Comparison of ENCODE assay signal across 13 cellular contexts in the genomic region with DNA sequence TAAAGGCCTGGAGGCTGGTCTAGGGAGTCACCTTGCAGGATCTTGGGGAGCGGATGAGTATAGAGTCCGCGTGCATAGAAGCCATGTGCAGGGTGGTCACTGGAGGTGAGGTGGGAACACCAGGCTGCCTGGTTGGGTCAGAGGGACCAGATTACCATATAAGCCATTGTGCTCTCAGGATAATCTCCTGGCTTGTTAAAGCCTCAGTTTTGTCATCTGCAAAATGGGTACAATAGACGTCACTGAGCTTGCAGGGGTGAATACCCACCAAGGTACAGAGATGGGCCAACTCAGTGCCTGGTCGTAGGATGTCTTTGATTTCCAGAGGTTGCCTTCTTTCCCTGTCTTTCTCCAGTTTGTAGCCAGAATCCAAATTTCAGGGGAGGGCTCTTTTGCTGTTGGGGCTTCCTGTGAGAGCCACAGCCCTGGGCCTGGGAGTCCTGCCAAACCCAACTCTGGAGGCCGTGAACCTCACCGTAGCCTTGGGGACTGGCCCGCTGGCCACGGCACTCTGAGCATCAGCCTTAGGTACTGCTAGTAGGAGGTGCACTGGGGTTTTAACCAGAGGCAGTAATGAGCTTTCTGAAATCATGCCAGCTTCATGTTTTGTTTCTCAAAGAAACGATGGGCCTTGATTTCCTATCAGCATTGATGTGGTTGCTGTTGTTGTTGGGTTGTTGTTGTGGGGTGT. TPM values are rescaled to one million over a fixed set of nuclear protein-coding genes. Genes with fewer than 3 reads are reported as not detected.
DNase-seq lines count a peak whose midpoint lies in the region; ATAC-seq, FAIRE-seq and TF ChIP-seq lines count a peak whose summit lies in the region.
"Had no signal": no experiment of that assay in that cellular context is flagged by ENCODE, and none has a peak within 500 bp of the region (broad histone marks: within the 10 kb centered on the region; RNA-seq: fewer than 3 reads in every experiment).

No MANE protein-coding gene starts in this region.

- TF ChIP-seq EP300 in GM12878 (IDR thresholded peaks at IDR 0.05; ENCODE audit: borderline replicate concordance in 1 of 2, control insufficient read depth in 1 of 2, low read depth in 2 of 2, low read length in 2 of 2): no peak

- no peak overlapping the region for H3K4me3 Mint-ChIP-seq in activated T-cell treated with anti-CD3 and anti-CD28 coated beads, Interleukin-2, amount 50 U/mL, for 24 hours
- H3K4me3 Mint-ChIP-seq: dendritic cell treated with granulocyte-macrophage colony-stimulating factor and Interleukin-4, amounts not matched to agents 40 ng/mL and 50 ng/mL, for 4 days had no signal

- no peaks in the 10 kb centered on the region for H3K36me3 Mint-ChIP-seq in activated T-cell treated with anti-CD3 and anti-CD28 coated beads, Interleukin-2, amount 50 U/mL, for 24 hours (ENCODE audit: low read depth)

- DNase-seq in NCI-H1694 treated with DMSO at 0.1 percent for 48 hours (lab: John Stamatoyannopoulos, UW) (peak; percentile 11), NCI-H1694 (lab: John Stamatoyannopoulos, UW) (no peak), GM12878 (ENCODE audit: low read depth, low spot score) (no peak), left lobe of liver (ENCODE audit: low spot score) (peak; percentile 84), testis (peak; percentile 82), NCI-H1436 treated with DMSO at 0.1 percent for 48 hours (lab: John Stamatoyannopoulos, UW) (no peak), SIG-M5 (lab: John Stamatoyannopoulos, UW) (no peak)
- no peak for DNase-seq in activated T-cell treated with anti-CD3 and anti-CD28 coated beads, Interleukin-2, amount 50 U/mL, for 24 hours
- DNase-seq: islet precursor cell, NCI-H187 treated with DMSO at 0.1 percent for 48 hours, upper lobe of left lung had no signal

- no peaks in the 10 kb centered on the region for H3K9me3 ChIP-seq in GM12878 (replicated peaks; ENCODE audit: control insufficient read depth, insufficient read depth, low read length)
- no peaks in the 10 kb centered on the region for H3K9me3 ChIP-seq in testis
- H3K9me3 ChIP-seq: upper lobe of left lung had no signal

- in situ Hi-C loops in GM12878 (cut with MboI): no loop called here

- intact Hi-C loops in GM12878 (cut with micrococcal nuclease; ENCODE audit: unreplicated experiment) (no loop called here), testis (cut with DNase I; ENCODE audit: low total_unique reads) (no loop called here)

- H3K9ac ChIP-seq in GM12878 (ENCODE audit: control insufficient read depth, insufficient read depth, low read length): no peak overlapping the region

- BruUV-seq in GM12878 (replicated peaks; lab: Mats Ljungman, UMichigan): no TSS peak

- no peak overlapping the region for H3K4me2 ChIP-seq in GM12878 (ENCODE audit: control insufficient read depth, insufficient read depth)

- peaks cover 43% of the 10 kb centered on the region for H3K4me1 Mint-ChIP-seq in activated T-cell treated with anti-CD3 and anti-CD28 coated beads, Interleukin-2, amount 50 U/mL, for 24 hours (ENCODE audit: low read depth)

- no peaks in the 10 kb centered on the region; a peak in 1 of 4 replicates for H3K27me3 ChIP-seq in GM12878 (replicated peaks in 1 of 2; ENCODE audit: control insufficient read depth in 2 of 2, insufficient read depth in 2 of 2, low read length in 1 of 2)
- H3K27me3 ChIP-seq in testis: no peaks in the 10 kb centered on the region
- H3K27me3 ChIP-seq: upper lobe of left lung had no signal

- SMC1A ChIA-PET in GM12878 (lab: Charles Lee; ENCODE audit: uncharacterized antibody, unreplicated experiment): interaction anchor here (0.6 to 1.0 kb wide), 2 partner anchors 10 to 234 kb away, joined by 3 read pairs; no protein-coding TSS in a partner anchor

- POLR2A ChIA-PET in GM12878 (lab: Charles Lee): interaction anchor here (0.7 kb wide), 1 partner anchor 30 kb away, joined by 4 read pairs; no protein-coding TSS in a partner anchor

- CTCF ChIA-PET in GM12878 (lab: Yijun Ruan, JAX): no interaction called here

- no peaks in the 10 kb centered on the region for H3K9me3 Mint-ChIP-seq in activated T-cell treated with anti-CD3 and anti-CD28 coated beads, Interleukin-2, amount 50 U/mL, for 24 hours
- H3K9me3 Mint-ChIP-seq: dendritic cell treated with granulocyte-macrophage colony-stimulating factor and Interleukin-4, amounts not matched to agents 40 ng/mL and 50 ng/mL, for 4 days had no signal

- no peak overlapping the region for H3K27ac Mint-ChIP-seq in activated T-cell treated with anti-CD3 and anti-CD28 coated beads, Interleukin-2, amount 50 U/mL, for 24 hours
- H3K27ac Mint-ChIP-seq: dendritic cell treated with granulocyte-macrophage colony-stimulating factor and Interleukin-4, amounts not matched to agents 40 ng/mL and 50 ng/mL, for 4 days had no signal

- 45% methylated on average over 10 of the region's 10 CpGs for WGBS in GM12878 (ENCODE audit: insufficient coverage, insufficient replicate concordance, low lambda C conversion rate, missing lambda C conversion rate)
- WGBS in testis, 2 donors: 50 to 59% methylated on average over 10 of the region's 10 CpGs

- TF ChIP-seq POLR2A in GM12878 (IDR thresholded peaks at IDR 0.05; ENCODE audit: low read depth, low read length) (no peak), testis (IDR thresholded peaks at IDR 0.05) (no peak)

- peaks cover 25% of the 10 kb centered on the region for H3K4me1 ChIP-seq in GM12878 (ENCODE audit: control insufficient read depth, insufficient read depth, low read length)
- peaks cover 42% of the 10 kb centered on the region for H3K4me1 ChIP-seq in testis

- H3K4me3 ChIP-seq in GM12878: no peak overlapping the region
- H3K4me3 ChIP-seq in testis: no peak overlapping the region
- H3K4me3 ChIP-seq: SK-N-MC, upper lobe of left lung had no signal

- no peak for TF ChIP-seq RAD21 in GM12878 (IDR thresholded peaks at IDR 0.05; ENCODE audit: insufficient read depth, low read depth, low read length)

- H4K20me1 ChIP-seq in GM12878 (ENCODE audit: control insufficient read depth, insufficient read depth): peaks cover 4% of the 10 kb centered on the region; the same call in 1 of the 2 replicates

- TF ChIP-seq CTCF in GM12878 (IDR thresholded peaks at IDR 0.05 in 2 of 3, conservative IDR thresholded peaks at IDR 0.05 in 1 of 3; ENCODE audit: control insufficient read depth in 2 of 3, extremely low read depth in 1 of 3, insufficient read depth in 1 of 3, low read depth in 3 of 3, low read length in 3 of 3) (no peak), testis (IDR thresholded peaks at IDR 0.05) (no peak)

- H3K27ac ChIP-seq in GM12878 (ENCODE audit: control insufficient read depth, insufficient read depth): no peak overlapping the region
- H3K27ac ChIP-seq in testis: no peak overlapping the region
- H3K27ac ChIP-seq: SK-N-MC had no signal

- H3K79me2 ChIP-seq in GM12878 (ENCODE audit: control insufficient read depth, insufficient read depth, low read length): no peaks in the 10 kb centered on the region

- H3K36me3 ChIP-seq in GM12878 (ENCODE audit: control insufficient read depth in 2 of 2, insufficient read depth in 2 of 2, low read length in 1 of 2): no peaks in the 10 kb centered on the region
- H3K36me3 ChIP-seq in testis (ENCODE audit: low read depth, missing control alignments): no peaks in the 10 kb centered on the region
- H3K36me3 ChIP-seq: upper lobe of left lung had no signal

- ATAC-seq in GM12878 (peak; percentile 27; the same call in 1 of the 3 replicates), left lobe of liver (peak; percentile 84)

- H2AFZ ChIP-seq in GM12878 (ENCODE audit: control insufficient read depth, low read depth, low read length): no peak overlapping the region

- H3K27me3 Mint-ChIP-seq in activated T-cell treated with anti-CD3 and anti-CD28 coated beads, Interleukin-2, amount 50 U/mL, for 24 hours: no peaks in the 10 kb centered on the region

- FAIRE-seq in GM12878 (lab: Jason Lieb, UNC): no peak

- RAD21 ChIA-PET in GM12878 (lab: Charles Lee; ENCODE audit: unreplicated experiment): no interaction called here

TF ChIP-seq in GM12878, 131 proteins besides CTCF, POLR2A, EP300 and RAD21:
- TF ChIP-seq NFXL1 (IDR thresholded peaks at IDR 0.05; ENCODE audit: borderline replicate concordance) (no peak), NBN (IDR thresholded peaks at IDR 0.05) (0 out of 2 replicates have a peak, but pooled peaks have one; percentile 28), RUNX3 (IDR thresholded peaks at IDR 0.05; ENCODE audit: low read length) (no peak), IKZF1 (conservative IDR thresholded peaks at IDR 0.05) (no peak)

RNA-seq across cellular contexts. Expression of a gene that starts 35.6 kb away (rescaled TPM):
- 58.0 and 59.2 TPM in 2 replicates for total RNA-seq in GM12878 (2013; cell fraction: nucleolus; rRNA removed)
- total RNA-seq in GM12878 (2014; rRNA removed) (11.6 and 15.6 TPM in 2 replicates), GM12878 (2014; rRNA removed; fragmentation: Illumina TruSeq; extraction: Trizol) (8.8 and 9.3 TPM in 2 replicates), GM12878 (2021) (76.8 and 82.3 TPM in 2 replicates), left lobe of liver (15.0 TPM), testis (10 to 100 TPM; 18.8 to 22.0 TPM)
- polyA plus RNA-seq in GM12878 (2011; ENCODE audit: low read depth): 13.1 TPM
- polyA plus RNA-seq in GM12878 (2011; rRNA removed) (3.8 and 6.2 TPM in 2 replicates), GM12878 (2014; fragmentation: Illumina TruSeq; extraction: Trizol) (30.8 and 53.4 TPM in 2 replicates), GM12878 (2014; fragmentation: Nextera tagmentation; extraction: Ambion mirVana) (1 to 10 TPM; 3.1 to 4.5 TPM), GM12878 (2014; rRNA removed) (25.3 and 42.8 TPM in 2 replicates), GM12878 (2016; fragmentation: Nextera tagmentation; extraction: Ambion mirVana) (10 to 100 TPM; 14.6 to 15.3 TPM), testis (ENCODE audit: insufficient read depth, low read depth, low replicate concordance) (15.2 TPM)
- 10.6 and 15.1 TPM in 2 replicates for polyA plus RNA-seq in GM12878 (2011; cell fraction: cytosol; rRNA removed)
- 38.2 and 62.5 TPM in 2 replicates for polyA plus RNA-seq in GM12878 (2011; cell fraction: nucleus; rRNA removed)
- polyA plus RNA-seq in GM12878 (2012): 29.9 and 31.2 TPM in 2 replicates
- polyA minus RNA-seq in GM12878 (2011; rRNA and poly(A)+ RNA removed): 12.3 and 21.0 TPM in 2 replicates
- polyA minus RNA-seq in GM12878 (2011; cell fraction: cytosol; rRNA and poly(A)+ RNA removed): 19.8 and 25.0 TPM in 2 replicates
- polyA minus RNA-seq in GM12878 (2011; cell fraction: nucleus; rRNA and poly(A)+ RNA removed): 21.2 and 33.5 TPM in 2 replicates

Comparison
In these comparisons a context has a peak if more than half of its experiments do, and no peak if none do; other contexts are left out.
1. DNase-seq: peak in NCI-H1694 treated with DMSO at 0.1 percent for 48 hours (single experiment), left lobe of liver (single experiment) and testis (single experiment); none in NCI-H1694 (single experiment), GM12878 (single experiment), activated T-cell treated with anti-CD3 and anti-CD28 coated beads, Interleukin-2, amount 50 U/mL, for 24 hours (single experiment), NCI-H1436 treated with DMSO at 0.1 percent for 48 hours (single experiment) and SIG-M5 (single experiment).